ENCODE assay signal across 8 cellular contexts in genomic region chr21:9247616-9248317, GRCh38.
DNase-seq lines count a peak whose midpoint lies in the region; ATAC-seq and TF ChIP-seq lines count a peak whose summit lies in the region.
"Not testable (repeated sequence)": the region's sequence is repeated elsewhere in the genome, so short reads cannot be mapped to it uniquely, and the experiment has no call there.

No MANE protein-coding gene starts in this region.

- not testable (repeated sequence) for H3K9ac ChIP-seq in DND-41 (ENCODE audit: low read depth, low read length); IMR-90 (ENCODE audit: low read depth, low read length)

- H3K27ac ChIP-seq in DND-41 (ENCODE audit: low read length); IMR-90 (ENCODE audit: insufficient read depth, low read length); heart left ventricle: not testable (repeated sequence)

- not testable (repeated sequence) for TF ChIP-seq POLR2A in IMR-90 (IDR thresholded peaks at IDR 0.05; ENCODE audit: low read depth, low read length); heart left ventricle (IDR thresholded peaks at IDR 0.05)

- H3K27me3 ChIP-seq in DND-41 (ENCODE audit: insufficient read depth, low read length, poor library complexity); IMR-90 (ENCODE audit: control insufficient read depth, insufficient read depth, low read length); heart left ventricle: not testable (repeated sequence)

- H3K36me3 Mint-ChIP-seq in stimulated activated effector memory CD8-positive, alpha-beta T cell treated with anti-CD3 and anti-CD28 coated beads, Interleukin-12 subunit alpha, Interleukin-12 subunit beta, amount 100 ng/mL, for 72 hours, result not testable (repeated sequence)

- not testable (repeated sequence) for H3K9me1 ChIP-seq in IMR-90 (ENCODE audit: insufficient read depth, low read length)

- DNase-seq in DND-41, IMR-90: not testable (repeated sequence)
- peak; percentile 50 for DNase-seq in activated effector memory CD4-positive, alpha-beta T cell treated with anti-CD3 and anti-CD28 coated beads, Interleukin-2, amount 50 U/mL, for 16 hours
- DNase-seq in heart left ventricle, result peak in 3 of 5 donors; percentile 2 to 5 (median 4)
- peak; percentile 9 for DNase-seq in mucosa of gallbladder (ENCODE audit: low spot score)
- peak in 1 of 2 donors; percentile 49 for DNase-seq in stimulated activated effector memory CD8-positive, alpha-beta T cell treated with anti-CD3 and anti-CD28 coated beads, Interleukin-12 subunit alpha, Interleukin-12 subunit beta, amount 100 ng/mL, for 72 hours (ENCODE audit: low spot score in 2 of 2)

- not testable (repeated sequence) for H2BK120ac ChIP-seq in IMR-90 (ENCODE audit: low read depth, low read length)

- not testable (repeated sequence) for TF ChIP-seq CTCF in DND-41 (IDR thresholded peaks at IDR 0.05; ENCODE audit: borderline replicate concordance, extremely low read depth, low read length, poor library complexity, severe bottlenecking); IMR-90 (conservative IDR thresholded peaks at IDR 0.05; ENCODE audit: low read depth, low read length); heart left ventricle (IDR thresholded peaks at IDR 0.05)

- not testable (repeated sequence) for H4K5ac ChIP-seq in IMR-90 (ENCODE audit: low read depth, low read length)

- dilution Hi-C loops in IMR-90 (cut with HindIII; ENCODE audit: low sequenced_read_pairs, unreplicated experiment), result not testable (repeated sequence)

- CTCF ChIA-PET in IMR-90 (lab: Yijun Ruan, JAX), result not testable (repeated sequence)

- H2BK15ac ChIP-seq in IMR-90 (ENCODE audit: low read depth, low read length), result not testable (repeated sequence)

- H4K91ac ChIP-seq in IMR-90 (ENCODE audit: insufficient read depth, low read depth, low read length), result not testable (repeated sequence)

- H3K79me2 ChIP-seq in DND-41 (ENCODE audit: insufficient read depth, low read length), result not testable (repeated sequence)

- not testable (repeated sequence) for H2BK20ac ChIP-seq in IMR-90 (ENCODE audit: low read depth, low read length)

- H3K36me3 ChIP-seq in DND-41 (ENCODE audit: insufficient read depth, low read length); IMR-90 (ENCODE audit: control insufficient read depth, insufficient read depth, low read length); heart left ventricle: not testable (repeated sequence)

- not testable (repeated sequence) for TF ChIP-seq RAD21 in IMR-90 (IDR thresholded peaks at IDR 0.05; ENCODE audit: low read length)

- H3K23ac ChIP-seq in IMR-90 (ENCODE audit: low read depth, low read length), result not testable (repeated sequence)

- H2AFZ ChIP-seq in DND-41 (ENCODE audit: low read depth, low read length); IMR-90 (replicated peaks; ENCODE audit: low read length, poor library complexity): not testable (repeated sequence)

- H3K27ac Mint-ChIP-seq in stimulated activated effector memory CD8-positive, alpha-beta T cell treated with anti-CD3 and anti-CD28 coated beads, Interleukin-12 subunit alpha, Interleukin-12 subunit beta, amount 100 ng/mL, for 72 hours, result not testable (repeated sequence)

- in situ Hi-C loops in IMR-90 (cut with MboI; ENCODE audit: low sequenced_read_pairs), result not testable (repeated sequence)

- intact Hi-C loops in IMR-90 (cut with micrococcal nuclease); heart left ventricle (cut with DNase I): not testable (repeated sequence)

- H3K18ac ChIP-seq in IMR-90 (ENCODE audit: low read depth, low read length), result not testable (repeated sequence)

- POLR2A ChIA-PET in IMR-90 (lab: Charles Lee; ENCODE audit: unreplicated experiment), result not testable (repeated sequence)

- not testable (repeated sequence) for H3K56ac ChIP-seq in IMR-90 (ENCODE audit: extremely low read depth, insufficient read depth, low read length)

- peak overlapping the region; percentile 86 for H2BK5ac ChIP-seq in IMR-90 (ENCODE audit: low read depth, low read length, poor library complexity, severe bottlenecking)

- H2AK9ac ChIP-seq in IMR-90 (replicated peaks; ENCODE audit: low read depth, low read length, poor library complexity), result not testable (repeated sequence)

- WGBS in IMR-90 (ENCODE audit: extremely low coverage in 2 of 2, insufficient read length in 1 of 2), 2 experiments, result 6% methylated on average over 2 of the region's 3 CpGs; no CpG with 5 or more reads in 1 of the 2 experiments
- WGBS in heart left ventricle, 4 donors, result 51 to 55% (median 51%) methylated on average over 3 of the region's 3 CpGs

- H3K4me3 ChIP-seq in DND-41 (ENCODE audit: low read depth in 1 of 2, low read length in 2 of 2); IMR-90 (ENCODE audit: insufficient read depth, low read depth, low read length); heart left ventricle: not testable (repeated sequence)

- BruUV-seq in IMR-90 (replicated peaks; lab: Mats Ljungman, UMichigan), result not testable (repeated sequence)

- not testable (repeated sequence) for H3K4me3 Mint-ChIP-seq in stimulated activated effector memory CD8-positive, alpha-beta T cell treated with anti-CD3 and anti-CD28 coated beads, Interleukin-12 subunit alpha, Interleukin-12 subunit beta, amount 100 ng/mL, for 72 hours

- H3K4me2 ChIP-seq in DND-41 (ENCODE audit: insufficient read depth, low read length); IMR-90 (ENCODE audit: low read depth, low read length): not testable (repeated sequence)

- ATAC-seq in DND-41 (ENCODE audit: insufficient read depth, low read depth) (0 out of 3 replicates have a peak, but pooled peaks have one; percentile 22), GM21447 (IDR thresholded peaks at IDR 0.05; ENCODE audit: unreplicated experiment) (peak; percentile 32), HG02852 (IDR thresholded peaks at IDR 0.05; ENCODE audit: unreplicated experiment) (peak; percentile 21), heart left ventricle (peak; percentile 39 to 73 (median 67))
- not testable (repeated sequence) for ATAC-seq in IMR-90 (ENCODE audit: low read depth)
- ATAC-seq in stimulated activated effector memory CD8-positive, alpha-beta T cell treated with anti-CD3 and anti-CD28 coated beads, Interleukin-12 subunit alpha, Interleukin-12 subunit beta, amount 100 ng/mL, for 72 hours, result peak; percentile 61

- H3K9me3 Mint-ChIP-seq in stimulated activated effector memory CD8-positive, alpha-beta T cell treated with anti-CD3 and anti-CD28 coated beads, Interleukin-12 subunit alpha, Interleukin-12 subunit beta, amount 100 ng/mL, for 72 hours, result peaks cover 27% of the 10 kb centered on the region

- H3K79me1 ChIP-seq in IMR-90 (ENCODE audit: low read depth in 1 of 2, low read length in 2 of 2), result not testable (repeated sequence)

- H3K4ac ChIP-seq in IMR-90 (ENCODE audit: low read depth, low read length), result not testable (repeated sequence)

- H3K9me3 ChIP-seq in DND-41 (ENCODE audit: insufficient read depth, low read length, severe bottlenecking), result peaks cover 21% of the 10 kb centered on the region
- peaks cover 15% of the 10 kb centered on the region for H3K9me3 ChIP-seq in IMR-90 (ENCODE audit: control insufficient read depth, insufficient read depth, low read length)
- peaks cover 0 to 26% (median 22%) of the 10 kb centered on the region in 12 donors for H3K9me3 ChIP-seq in heart left ventricle

- H4K20me1 ChIP-seq in DND-41 (ENCODE audit: insufficient read depth, low read length); IMR-90 (ENCODE audit: insufficient read depth, low read length): not testable (repeated sequence)

- not testable (repeated sequence) for H4K8ac ChIP-seq in IMR-90 (ENCODE audit: low read depth in 2 of 2, low read length in 2 of 2)

- H3K4me1 ChIP-seq in DND-41 (ENCODE audit: insufficient read depth, low read length); IMR-90 (ENCODE audit: control insufficient read depth, insufficient read depth, low read length); heart left ventricle: not testable (repeated sequence)

- not testable (repeated sequence) for H3K4me1 Mint-ChIP-seq in stimulated activated effector memory CD8-positive, alpha-beta T cell treated with anti-CD3 and anti-CD28 coated beads, Interleukin-12 subunit alpha, Interleukin-12 subunit beta, amount 100 ng/mL, for 72 hours

- not testable (repeated sequence) for H3K14ac ChIP-seq in IMR-90 (replicated peaks; ENCODE audit: low read depth, low read length)

- not testable (repeated sequence) for H2AK5ac ChIP-seq in IMR-90 (ENCODE audit: low read depth, low read length)
